ENCODE assay signal across 9 cellular contexts in genomic region chr10:14659626-14660196, GRCh38.
A peak's percentile ranks its signal among the peaks of the same experiment; 100 is the strongest.
DNase-seq lines count a peak whose midpoint lies in the region; ATAC-seq and TF ChIP-seq lines count a peak whose summit lies in the region.
"Had no signal": no experiment of that assay in that cellular context is flagged by ENCODE, and none has a peak within 500 bp of the region (broad histone marks: within the 10 kb centered on the region; RNA-seq: fewer than 3 reads in every experiment).

No MANE protein-coding gene starts in this region.

- DNase-seq in activated CD4-positive, alpha-beta T cell treated with anti-CD3 and anti-CD28 coated beads, Interleukin-2, amount 50 U/mL, for 48 hours: peak; percentile 46 to 62
- DNase-seq in natural killer cell: peak; percentile 52
- DNase-seq in COLO829 (ENCODE audit: low spot score): no peak
- DNase-seq in WERI-Rb-1: no peak
- DNase-seq in NCI-H1436 (lab: John Stamatoyannopoulos, UW): no peak
- DNase-seq: left cardiac atrium had no signal

- H3K9me3 Mint-ChIP-seq in natural killer cell: peaks cover 0 to 2% of the 10 kb centered on the region in 2 donors

- H3K36me3 ChIP-seq in BLaER1 (no peaks in the 10 kb centered on the region), WERI-Rb-1 (no peaks in the 10 kb centered on the region)

- peak overlapping the region; percentile 66 for H3K9ac ChIP-seq in BLaER1

- no peaks in the 10 kb centered on the region for H3K27me3 Mint-ChIP-seq in natural killer cell (ENCODE audit: low read depth in 2 of 2)

- intact Hi-C loops in natural killer cell (cut with micrococcal nuclease): loop anchor here (1.0 to 10.0 kb wide), 5 partner anchors 11 to 178 kb away; partner anchors contain the start of genes CDNF, HSPA14 and MSANTD7

- H3K4me1 ChIP-seq in BLaER1: peaks cover 79% of the 10 kb centered on the region

- H3K27ac ChIP-seq in BLaER1 (peak overlapping the region; percentile 89), WERI-Rb-1 (no peak overlapping the region)

- H3K4me1 Mint-ChIP-seq in natural killer cell: peaks cover 74 to 85% of the 10 kb centered on the region in 2 donors

- no peaks in the 10 kb centered on the region for H4K20me1 ChIP-seq in BLaER1

- H3K4me3 ChIP-seq in BLaER1: peak overlapping the region; percentile 23; the same call in 1 of the 2 replicates
- H3K4me3 ChIP-seq in WERI-Rb-1 (ENCODE audit: low read depth, low read length): no peak overlapping the region

- peak overlapping the region; percentile 82 for H3K4me3 Mint-ChIP-seq in natural killer cell

- peak overlapping the region; percentile 81 for H3K4me2 ChIP-seq in BLaER1

- peaks cover 26% of the 10 kb centered on the region for H3K9me3 ChIP-seq in BLaER1
- H3K9me3 ChIP-seq in WERI-Rb-1 (ENCODE audit: severe bottlenecking): no peaks in the 10 kb centered on the region

- peak overlapping the region; percentile 84 to 93 for H3K27ac Mint-ChIP-seq in natural killer cell

- TF ChIP-seq CTCF in natural killer cell (IDR thresholded peaks at IDR 0.05) (no peak), WERI-Rb-1 (IDR thresholded peaks at IDR 0.05; ENCODE audit: low read depth, low read length) (no peak)

- H3K27me3 ChIP-seq in BLaER1 (no peaks in the 10 kb centered on the region), WERI-Rb-1 (ENCODE audit: insufficient read depth, low read depth, severe bottlenecking) (no peaks in the 10 kb centered on the region)

- ATAC-seq in GM19455 (IDR thresholded peaks at IDR 0.05; ENCODE audit: unreplicated experiment) (peak; percentile 90), HG03442 (IDR thresholded peaks at IDR 0.05; ENCODE audit: unreplicated experiment) (peak; percentile 73), natural killer cell (peak; percentile 78 to 88 (median 87))

- no peaks in the 10 kb centered on the region for H3K36me3 Mint-ChIP-seq in natural killer cell

Comparison
In these comparisons a context has a peak if more than half of its experiments do, and no peak if none do; other contexts are left out.
1. DNase-seq: peak in activated CD4-positive, alpha-beta T cell treated with anti-CD3 and anti-CD28 coated beads, Interleukin-2, amount 50 U/mL, for 48 hours (2 of 2) and natural killer cell (single experiment); none in COLO829 (single experiment), WERI-Rb-1 (single experiment) and NCI-H1436 (single experiment).
2. Peak in every context shown above with its lines, with median percentiles within 50 percentile points of each other: ATAC-seq.